In the genomic region with DNA sequence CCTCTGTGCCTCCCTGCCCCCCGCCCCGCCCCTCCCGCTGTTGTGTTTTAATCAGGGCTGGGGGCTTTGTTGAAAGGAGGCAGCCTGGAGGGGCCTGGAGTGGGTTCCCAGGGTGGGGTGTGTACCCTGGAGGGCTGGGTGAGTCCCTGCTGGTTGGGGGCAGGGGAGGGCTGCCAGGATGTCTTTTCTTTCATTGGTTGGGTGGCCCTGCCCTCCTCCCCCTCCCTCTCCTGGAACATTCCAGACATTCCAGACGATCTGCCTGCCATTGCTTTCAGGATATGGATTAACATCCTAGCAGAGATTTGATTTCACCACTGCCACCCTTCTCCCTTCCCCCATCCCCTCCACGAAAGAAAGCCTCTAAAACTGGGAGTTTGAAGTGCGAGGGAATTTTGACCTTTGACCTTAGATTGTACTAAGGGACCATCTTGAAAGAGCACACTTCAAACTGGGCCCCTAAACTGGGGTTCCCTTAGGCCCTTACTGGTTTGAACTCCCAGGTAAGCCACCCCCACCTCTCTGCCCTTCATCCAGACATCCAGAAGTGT, we compare ENCODE assay signal across 13 cellular contexts. TPM values are rescaled to one million over a fixed set of nuclear protein-coding genes. Genes with fewer than 3 reads are reported as not detected.
DNase-seq lines count a peak whose midpoint lies in the region; ATAC-seq lines count a peak whose summit lies in the region.
"Had no signal": no experiment of that assay in that cellular context is flagged by ENCODE, and none has a peak within 500 bp of the region (broad histone marks: within the 10 kb centered on the region; RNA-seq: fewer than 3 reads in every experiment).

No MANE protein-coding gene starts in this region.

- peaks cover 27% of the 10 kb centered on the region for H3K79me2 ChIP-seq in ACC112 (ENCODE audit: control insufficient read depth, insufficient read depth, low read length, unreplicated experiment)

- DNase-seq in cerebellar cortex (ENCODE audit: low spot score): peak; percentile 23
- DNase-seq in left kidney (ENCODE audit: low read depth, low spot score): peak; percentile 93
- no peak for DNase-seq in HPDE6-E6E7 (ENCODE audit: extremely low spot score)
- DNase-seq in activated T-cell treated with anti-CD3 and anti-CD28 coated beads, Interleukin-2, amount 50 U/mL, for 4 hours: no peak
- no peak for DNase-seq in NCI-H2227 treated with DMSO at 0.1 percent for 48 hours (lab: John Stamatoyannopoulos, UW)
- no peak for DNase-seq in NCI-H526 treated with DMSO at 0.1 percent for 48 hours (lab: John Stamatoyannopoulos, UW)
- DNase-seq: activated CD4-positive, alpha-beta T cell treated with anti-CD3 and anti-CD28 coated beads for 36 hours; activated naive CD8-positive, alpha-beta T cell treated with anti-CD3 and anti-CD28 coated beads, Interleukin-2, amount 10 ng/mL, durations not matched to agents 7 days and 5 days; NCI-H1105; transverse colon had no signal

- H3K9me3 Mint-ChIP-seq in activated T-cell treated with anti-CD3 and anti-CD28 coated beads, Interleukin-2, amount 50 U/mL, for 4 hours: no peaks in the 10 kb centered on the region
- H3K9me3 Mint-ChIP-seq: activated naive CD8-positive, alpha-beta T cell treated with anti-CD3 and anti-CD28 coated beads, Interleukin-2, amount 10 ng/mL, durations not matched to agents 7 days and 5 days had no signal

- no peaks in the 10 kb centered on the region for H3K36me3 Mint-ChIP-seq in activated T-cell treated with anti-CD3 and anti-CD28 coated beads, Interleukin-2, amount 50 U/mL, for 4 hours (ENCODE audit: insufficient read depth)
- H3K36me3 Mint-ChIP-seq: activated naive CD8-positive, alpha-beta T cell treated with anti-CD3 and anti-CD28 coated beads, Interleukin-2, amount 10 ng/mL, durations not matched to agents 7 days and 5 days had no signal

- no peaks in the 10 kb centered on the region for H3K36me3 ChIP-seq in ACC112 (ENCODE audit: insufficient read depth, low read length)
- H3K36me3 ChIP-seq in HUES6 (ENCODE audit: control insufficient read depth, insufficient read depth, low read length): peaks cover 51% of the 10 kb centered on the region
- H3K36me3 ChIP-seq: gastroesophageal sphincter, transverse colon had no signal

- peak overlapping the region; percentile 82 for H3K9ac ChIP-seq in HUES6 (ENCODE audit: low read length)

- peak overlapping the region; percentile 46 for H3K27ac ChIP-seq in ACC112 (ENCODE audit: low read depth, low read length)
- H3K27ac ChIP-seq in HUES6 (ENCODE audit: low read depth, low read length): peak overlapping the region; percentile 97
- H3K27ac ChIP-seq: gastroesophageal sphincter, transverse colon had no signal

- H2AFZ ChIP-seq in ACC112 (ENCODE audit: low read length, unreplicated experiment): no peak overlapping the region

- H3K4me3 Mint-ChIP-seq in activated T-cell treated with anti-CD3 and anti-CD28 coated beads, Interleukin-2, amount 50 U/mL, for 4 hours: no peak overlapping the region
- H3K4me3 Mint-ChIP-seq: activated CD4-positive, alpha-beta T cell treated with anti-CD3 and anti-CD28 coated beads for 36 hours; activated naive CD8-positive, alpha-beta T cell treated with anti-CD3 and anti-CD28 coated beads, Interleukin-2, amount 10 ng/mL, durations not matched to agents 7 days and 5 days had no signal

- H3K27me3 ChIP-seq in ACC112 (ENCODE audit: insufficient read depth, low read length): no peaks in the 10 kb centered on the region
- no peaks in the 10 kb centered on the region for H3K27me3 ChIP-seq in HUES6 (ENCODE audit: control insufficient read depth, insufficient read depth, low read length)

- H3K27me3 Mint-ChIP-seq in activated T-cell treated with anti-CD3 and anti-CD28 coated beads, Interleukin-2, amount 50 U/mL, for 4 hours (ENCODE audit: low read depth): peaks cover 6% of the 10 kb centered on the region
- H3K27me3 Mint-ChIP-seq: activated CD4-positive, alpha-beta T cell treated with anti-CD3 and anti-CD28 coated beads for 36 hours; activated naive CD8-positive, alpha-beta T cell treated with anti-CD3 and anti-CD28 coated beads, Interleukin-2, amount 10 ng/mL, durations not matched to agents 7 days and 5 days had no signal

- H3K4me3 ChIP-seq in ACC112 (ENCODE audit: low read depth, low read length): no peak overlapping the region
- peak overlapping the region; percentile 47 for H3K4me3 ChIP-seq in HUES6 (ENCODE audit: low read depth, low read length)
- H3K4me3 ChIP-seq: gastroesophageal sphincter, transverse colon had no signal

- no peaks in the 10 kb centered on the region for H3K9me3 ChIP-seq in HUES6 (ENCODE audit: control insufficient read depth, insufficient read depth, low read depth, low read length)
- H3K9me3 ChIP-seq: gastroesophageal sphincter, transverse colon had no signal

- H3K4me1 ChIP-seq in ACC112 (ENCODE audit: control insufficient read depth, insufficient read depth, low read length, unreplicated experiment) (peaks cover 33% of the 10 kb centered on the region), HUES6 (ENCODE audit: control insufficient read depth, insufficient read depth, low read length) (peaks cover 57% of the 10 kb centered on the region)
- H3K4me1 ChIP-seq: gastroesophageal sphincter, transverse colon had no signal

- ATAC-seq in activated T-cell treated with anti-CD3 and anti-CD28 coated beads, Interleukin-2, amount 50 U/mL, for 4 hours: no peak
- ATAC-seq: activated CD4-positive, alpha-beta T cell treated with anti-CD3 and anti-CD28 coated beads for 36 hours; gastroesophageal sphincter had no signal

- no peaks in the 10 kb centered on the region for H3K4me1 Mint-ChIP-seq in activated T-cell treated with anti-CD3 and anti-CD28 coated beads, Interleukin-2, amount 50 U/mL, for 4 hours (ENCODE audit: low read depth)
- H3K4me1 Mint-ChIP-seq: activated CD4-positive, alpha-beta T cell treated with anti-CD3 and anti-CD28 coated beads for 36 hours had no signal

RNA-seq across cellular contexts. Expression of gene IGF2BP1, which starts 25.3 kb away (rescaled TPM):
- total RNA-seq in activated T-cell treated with anti-CD3 and anti-CD28 coated beads, Interleukin-2, amount 50 U/mL, for 4 hours: under 1 TPM; 0.32 to 0.76 (median 0.35) TPM
- total RNA-seq: activated naive CD8-positive, alpha-beta T cell treated with anti-CD3 and anti-CD28 coated beads, Interleukin-2, amount 10 ng/mL, durations not matched to agents 7 days and 5 days had no signal

RNA-seq across cellular contexts. Expression of gene GIP, which starts 54.1 kb away (rescaled TPM):
- total RNA-seq in activated T-cell treated with anti-CD3 and anti-CD28 coated beads, Interleukin-2, amount 50 U/mL, for 4 hours: not detected
- total RNA-seq: activated CD4-positive, alpha-beta T cell treated with anti-CD3 and anti-CD28 coated beads for 36 hours; activated naive CD8-positive, alpha-beta T cell treated with anti-CD3 and anti-CD28 coated beads, Interleukin-2, amount 10 ng/mL, durations not matched to agents 7 days and 5 days; gastroesophageal sphincter; transverse colon had no signal

Comparison
In these comparisons a context has a peak if more than half of its experiments do, and no peak if none do; other contexts are left out.
1. DNase-seq: peak in cerebellar cortex (single experiment) and left kidney (single experiment); none in HPDE6-E6E7 (single experiment), activated T-cell treated with anti-CD3 and anti-CD28 coated beads, Interleukin-2, amount 50 U/mL, for 4 hours (single experiment), NCI-H2227 treated with DMSO at 0.1 percent for 48 hours (single experiment) and NCI-H526 treated with DMSO at 0.1 percent for 48 hours (single experiment).